In the genomic region with DNA sequence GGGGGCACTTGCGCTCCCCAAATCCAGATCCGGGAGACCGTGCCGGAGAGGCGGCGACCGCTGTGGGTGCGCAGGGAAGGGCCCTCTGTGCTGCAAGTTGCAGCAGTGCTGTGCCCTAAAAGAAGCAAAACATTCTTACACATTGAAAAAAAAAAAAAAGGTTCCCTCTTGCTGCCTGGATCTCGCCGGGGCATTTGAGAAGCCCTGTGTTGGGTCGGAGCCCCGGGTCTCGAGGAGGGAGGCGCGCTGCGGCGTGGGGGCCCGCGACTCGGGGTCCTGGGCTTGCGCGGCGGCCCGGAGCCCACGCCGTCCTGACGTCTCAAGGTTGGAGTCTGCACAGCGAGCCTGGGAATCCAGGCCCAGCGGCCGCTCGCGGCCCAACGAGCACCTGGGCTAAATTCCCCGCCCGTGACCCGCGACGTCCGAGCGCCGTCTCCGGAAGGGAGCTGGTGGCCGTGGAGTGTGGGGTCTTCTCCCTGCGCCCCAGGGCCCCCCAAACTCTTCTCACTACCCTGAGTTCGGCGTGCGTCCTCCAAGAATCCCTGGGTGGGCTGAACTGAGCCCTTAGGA, we compare ENCODE assay signal across 8 cellular contexts. TPM values are rescaled to one million over a fixed set of nuclear protein-coding genes. Genes with fewer than 3 reads are reported as not detected.
A peak's percentile ranks its signal among the peaks of the same experiment; 100 is the strongest.
DNase-seq lines count a peak whose midpoint lies in the region; ATAC-seq and TF ChIP-seq lines count a peak whose summit lies in the region.

No MANE protein-coding gene starts in this region.

- peak overlapping the region; percentile 76 for H3K9ac ChIP-seq in iPS-18a (ENCODE audit: low read length)

- H3K4me3 Mint-ChIP-seq in activated CD4-positive, alpha-beta T cell treated with anti-CD3 and anti-CD28 coated beads for 36 hours = peak overlapping the region; percentile 28
- H3K4me3 Mint-ChIP-seq in activated CD4-positive, alpha-beta T cell treated with anti-CD3 and anti-CD28 coated beads, Interleukin-2, amount 10 ng/mL, durations not matched to agents 7 days and 5 days = no peak overlapping the region

- H3K9me3 ChIP-seq in adrenal gland (replicated peaks in 1 of 3) (no peaks in the 10 kb centered on the region), iPS-18a (ENCODE audit: control insufficient read depth, low read depth, low read length) (no peaks in the 10 kb centered on the region), spleen (no peaks in the 10 kb centered on the region)

- no peak overlapping the region for H3K27ac Mint-ChIP-seq in activated CD4-positive, alpha-beta T cell treated with anti-CD3 and anti-CD28 coated beads for 36 hours
- no peak overlapping the region for H3K27ac Mint-ChIP-seq in activated CD4-positive, alpha-beta T cell treated with anti-CD3 and anti-CD28 coated beads, Interleukin-2, amount 10 ng/mL, durations not matched to agents 7 days and 5 days

- H3K4me1 Mint-ChIP-seq in activated CD4-positive, alpha-beta T cell treated with anti-CD3 and anti-CD28 coated beads for 36 hours = peaks cover 3% of the 10 kb centered on the region
- peaks cover 4% of the 10 kb centered on the region for H3K4me1 Mint-ChIP-seq in activated CD4-positive, alpha-beta T cell treated with anti-CD3 and anti-CD28 coated beads, Interleukin-2, amount 10 ng/mL, durations not matched to agents 7 days and 5 days

- ATAC-seq in activated CD4-positive, alpha-beta T cell treated with anti-CD3 and anti-CD28 coated beads for 36 hours = peak; percentile 48
- ATAC-seq in GM21390 (IDR thresholded peaks at IDR 0.05; ENCODE audit: unreplicated experiment) = no peak

- H3K27me3 ChIP-seq in adrenal gland = no peaks in the 10 kb centered on the region
- no peaks in the 10 kb centered on the region for H3K27me3 ChIP-seq in iPS-18a (ENCODE audit: control insufficient read depth, insufficient read depth, low read length)
- H3K27me3 ChIP-seq in spleen (replicated peaks in 1 of 7) = peaks cover 0 to 68% (median 15%) of the 10 kb centered on the region in 7 donors

- H3K27ac ChIP-seq in adrenal gland (peak overlapping the region; percentile 35 to 99 (median 88)), iPS-18a (ENCODE audit: low read length) (peak overlapping the region; percentile 59), spleen (peak overlapping the region; percentile 22 to 97 (median 95))

- TF ChIP-seq CTCF in adrenal gland (IDR thresholded peaks at IDR 0.05) (peak in 4 of 6 experiments; percentile 23 to 58 (median 53)), spleen (IDR thresholded peaks at IDR 0.05 in 8 of 11, conservative IDR thresholded peaks at IDR 0.05 in 3 of 11) (peak in 2 of 11 experiments; percentile 53 to 58)

- H3K36me3 Mint-ChIP-seq in activated CD4-positive, alpha-beta T cell treated with anti-CD3 and anti-CD28 coated beads for 36 hours (ENCODE audit: low read depth) = no peaks in the 10 kb centered on the region
- H3K36me3 Mint-ChIP-seq in activated CD4-positive, alpha-beta T cell treated with anti-CD3 and anti-CD28 coated beads, Interleukin-2, amount 10 ng/mL, durations not matched to agents 7 days and 5 days (ENCODE audit: low read depth) = no peaks in the 10 kb centered on the region

- POLR2A ChIA-PET in activated CD4-positive, alpha-beta T cell treated with anti-CD3 and anti-CD28 coated beads for 36 hours (lab: Charles Lee) = no interaction called here
- POLR2A ChIA-PET in activated CD4-positive, alpha-beta T cell treated with anti-CD3 and anti-CD28 coated beads, Interleukin-2, amount 10 ng/mL, durations not matched to agents 7 days and 5 days (lab: Charles Lee) = no interaction called here

- WGBS in adrenal gland, 4 donors = 1 to 6% (median 2%) methylated on average over 11 to 47 of the region's 47 CpGs
- 2 to 4% (median 3%) methylated on average over 32 to 47 of the region's 47 CpGs for WGBS in spleen, 5 donors

- peak; percentile 51 for DNase-seq in activated CD4-positive, alpha-beta T cell treated with anti-CD3 and anti-CD28 coated beads for 36 hours
- DNase-seq in activated CD4-positive, alpha-beta T cell treated with anti-CD3 and anti-CD28 coated beads, Interleukin-2, amount 10 ng/mL, durations not matched to agents 7 days and 5 days = no peak
- peak in 1 of 7 donors; percentile 41 for DNase-seq in adrenal gland
- DNase-seq in spleen = peak; percentile 86
- no peak for DNase-seq in erythroblast (lab: John Stamatoyannopoulos, UW)
- DNase-seq in HK-2 (ENCODE audit: unreplicated experiment) = no peak

- peaks cover 22 to 25% of the 10 kb centered on the region in 2 donors for H3K4me1 ChIP-seq in adrenal gland (replicated peaks in 1 of 2)
- peaks cover 16% of the 10 kb centered on the region for H3K4me1 ChIP-seq in iPS-18a (ENCODE audit: control insufficient read depth, low read depth, low read length)
- peaks cover 0 to 48% (median 33%) of the 10 kb centered on the region in 6 donors for H3K4me1 ChIP-seq in spleen

- H3K9me3 Mint-ChIP-seq in activated CD4-positive, alpha-beta T cell treated with anti-CD3 and anti-CD28 coated beads for 36 hours (ENCODE audit: low read depth) = no peaks in the 10 kb centered on the region
- no peaks in the 10 kb centered on the region for H3K9me3 Mint-ChIP-seq in activated CD4-positive, alpha-beta T cell treated with anti-CD3 and anti-CD28 coated beads, Interleukin-2, amount 10 ng/mL, durations not matched to agents 7 days and 5 days

- H3K27me3 Mint-ChIP-seq in activated CD4-positive, alpha-beta T cell treated with anti-CD3 and anti-CD28 coated beads for 36 hours = peaks cover 30% of the 10 kb centered on the region
- H3K27me3 Mint-ChIP-seq in activated CD4-positive, alpha-beta T cell treated with anti-CD3 and anti-CD28 coated beads, Interleukin-2, amount 10 ng/mL, durations not matched to agents 7 days and 5 days = peaks cover 41% of the 10 kb centered on the region

- H3K4me3 ChIP-seq in adrenal gland (peak overlapping the region in 3 of 4 donors; percentile 27 to 97 (median 75)), iPS-18a (ENCODE audit: low read length) (peak overlapping the region; percentile 73), spleen (peak overlapping the region; percentile 44 to 90 (median 69))

- intact Hi-C loops in activated CD4-positive, alpha-beta T cell treated with anti-CD3 and anti-CD28 coated beads for 36 hours (cut with DNase I, micrococcal nuclease) = no loop called here
- intact Hi-C loops in adrenal gland (cut with DNase I) (loop anchor here in 1 of 2 donors (10.0 kb wide), 1 partner anchor 173 kb away; no protein-coding TSS in a partner anchor), spleen (cut with DNase I; ENCODE audit: low total_unique reads) (loop anchor here (10.0 kb wide), 1 partner anchor 173 kb away; no protein-coding TSS in a partner anchor)

- no peak for TF ChIP-seq POLR2A in adrenal gland (IDR thresholded peaks at IDR 0.05)
- TF ChIP-seq POLR2A in spleen (IDR thresholded peaks at IDR 0.05) = no peak
- no peak for TF ChIP-seq POLR2A in erythroblast (IDR thresholded peaks at IDR 0.05; ENCODE audit: low read length)

- CTCF ChIA-PET in activated CD4-positive, alpha-beta T cell treated with anti-CD3 and anti-CD28 coated beads for 36 hours (lab: Charles Lee) = interaction anchor here (0.6 to 1.5 kb wide), 2 partner anchors 13 to 690 kb away, joined by 3 to 4 read pairs; no protein-coding TSS in a partner anchor
- CTCF ChIA-PET in activated CD4-positive, alpha-beta T cell treated with anti-CD3 and anti-CD28 coated beads, Interleukin-2, amount 10 ng/mL, durations not matched to agents 7 days and 5 days (lab: Charles Lee) = no interaction called here

- H3K36me3 ChIP-seq in adrenal gland (replicated peaks in 1 of 2) (no peaks in the 10 kb centered on the region), iPS-18a (ENCODE audit: control insufficient read depth, low read depth, low read length) (no peaks in the 10 kb centered on the region), spleen (no peaks in the 10 kb centered on the region)

RNA-seq across cellular contexts. Expression of a gene that starts 1.3 kb away (rescaled TPM):
- total RNA-seq in activated CD4-positive, alpha-beta T cell treated with anti-CD3 and anti-CD28 coated beads for 36 hours = under 1 TPM; 0.12 to 0.21 TPM
- total RNA-seq in activated CD4-positive, alpha-beta T cell treated with anti-CD3 and anti-CD28 coated beads, Interleukin-2, amount 10 ng/mL, durations not matched to agents 7 days and 5 days = under 1 TPM in 1 of 2 experiments, not detected in 1; 0.40 TPM
- total RNA-seq in adrenal gland (10 to 100 TPM; 28.1 to 66.5 (median 53.6) TPM), spleen (10 to 100 TPM; 32.2 to 74.4 (median 52.0) TPM)
- polyA plus RNA-seq in adrenal gland (10 to 100 TPM; 25.3 to 53.4 (median 28.4) TPM), spleen (10 to 100 TPM in 1 of 3 donors, 1 to 10 TPM in 2; 6.7 to 19.2 (median 7.0) TPM)

Comparison
In these comparisons a context has a peak if more than half of its experiments do, and no peak if none do; other contexts are left out.
1. DNase-seq: peak in activated CD4-positive, alpha-beta T cell treated with anti-CD3 and anti-CD28 coated beads for 36 hours (single experiment) and spleen (single experiment); none in activated CD4-positive, alpha-beta T cell treated with anti-CD3 and anti-CD28 coated beads, Interleukin-2, amount 10 ng/mL, durations not matched to agents 7 days and 5 days (single experiment), erythroblast (0 of 2) and HK-2 (single experiment).
2. RNA of a gene that starts 1.3 kb away (total RNA-seq): 28.1 to 66.5 TPM in adrenal gland and 32.2 to 74.4 TPM in spleen; 0.40 TPM in activated CD4-positive, alpha-beta T cell treated with anti-CD3 and anti-CD28 coated beads, Interleukin-2, amount 10 ng/mL, durations not matched to agents 7 days and 5 days and 0.12 to 0.21 TPM in activated CD4-positive, alpha-beta T cell treated with anti-CD3 and anti-CD28 coated beads for 36 hours; every median in the first group is over 10 times any median in the second.
3. Peak in every context shown above with its lines, with median percentiles within 50 percentile points of each other: H3K27ac ChIP-seq and H3K4me3 ChIP-seq.